Comparison of ENCODE assay signal across 23 cellular contexts in genomic region chr11:119551726-119552510, GRCh38.
"Had no signal": no experiment of that assay in that cellular context is flagged by ENCODE, and none has a peak within 500 bp of the region (broad histone marks: within the 10 kb centered on the region; RNA-seq: fewer than 3 reads in every experiment).

No MANE protein-coding gene starts in this region.

- H3K4me1 ChIP-seq: adrenal gland, pancreas, sigmoid colon, spleen, upper lobe of right lung had no signal

- FAIRE-seq: pancreas had no signal

- H3K36me3 ChIP-seq: adrenal gland, neutrophil, pancreas, sigmoid colon, spleen, thoracic aorta, upper lobe of right lung had no signal

- H3K27ac ChIP-seq: adrenal gland, neutrophil, pancreas, sigmoid colon, spleen, thoracic aorta, upper lobe of right lung, VCaP had no signal

- H3K4me3 ChIP-seq: adrenal gland, lung, pancreas, sigmoid colon, spleen, thoracic aorta, upper lobe of right lung had no signal

- ATAC-seq: natural killer cell treated with Interleukin-12 subunit alpha and Interleukin-12 subunit beta and Interleukin-15 and Interleukin-18, amount 100 ng/mL, for 72 hours; pancreas; stimulated activated memory B cell treated with anti-CD40 and anti-IgM and Interleukin-4, amounts not matched to agents 10 μg/mL and 1 μg/mL and 100 μg/mL, for 72 hours; upper lobe of right lung had no signal

- DNase-seq: activated CD4-positive, alpha-beta T cell treated with anti-CD3 and anti-CD28 coated beads, Interleukin-2, amount 50 U/mL, for 1 hour; activated CD4-positive, CD25-positive, alpha-beta regulatory T cell treated with anti-CD3 and anti-CD28 coated beads, Interleukin-2, amount 50 U/mL, for 72 hours; activated CD8-positive, alpha-beta memory T cell treated with anti-CD3 and anti-CD28 coated beads, Interleukin-2, amount 50 U/mL, for 4 hours; activated gamma-delta T cell; activated T-cell treated with anti-CD3 and anti-CD28 coated beads, Interleukin-2, amount 50 U/mL, for 48 hours; dermis blood vessel endothelial cell; effector memory CD4-positive, alpha-beta T cell; foreskin melanocyte; glutamatergic neuron; hippocampal formation; islet precursor cell; pancreas; sigmoid colon; spleen; stimulated activated CD4-positive, alpha-beta T cell treated with anti-CD3 and anti-CD28 coated beads, Interleukin-4, amount 100 ng/mL, for 4 hours; upper lobe of right lung had no signal

- H3K27me3 ChIP-seq: adrenal gland, neutrophil, pancreas, sigmoid colon, spleen, upper lobe of right lung had no signal

- H3K9me3 ChIP-seq: adrenal gland, pancreas, upper lobe of right lung had no signal
